Comparison of ENCODE assay signal across 8 cellular contexts in genomic region chr16:67431077-67431804, GRCh38. TPM values are rescaled to one million over a fixed set of nuclear protein-coding genes. Genes with fewer than 3 reads are reported as not detected.
A peak's percentile ranks its signal among the peaks of the same experiment; 100 is the strongest.
DNase-seq lines count a peak whose midpoint lies in the region; ATAC-seq and TF ChIP-seq lines count a peak whose summit lies in the region.

Gene HSD11B2 (plus strand): TSS chr16:67431121. CDS start chr16:67431249, 128 bp downstream.

- H3K4me3 ChIP-seq in lower leg skin (ENCODE audit: low read depth, poor library complexity, severe bottlenecking): peak within 1 kb of the TSS; percentile 20
- H3K4me3 ChIP-seq in stomach: peak within 1 kb of the TSS; percentile 50 to 63 (median 53)

- peaks cover 5% of the 10 kb centered on the region for H3K4me1 Mint-ChIP-seq in T-helper 2 cell treated with Interferon-gamma antibody and Interleukin-4, amounts not matched to agents 5 μg/mL and 100 μg/mL, for 36 hours (ENCODE audit: low read depth)
- H3K4me1 Mint-ChIP-seq in dendritic cell treated with granulocyte-macrophage colony-stimulating factor and Interleukin-4, amounts not matched to agents 40 ng/mL and 50 ng/mL, for 4 days (ENCODE audit: low read depth): peaks cover 52% of the 10 kb centered on the region

- H3K27ac Mint-ChIP-seq in T-helper 2 cell treated with Interferon-gamma antibody and Interleukin-4, amounts not matched to agents 5 μg/mL and 100 μg/mL, for 36 hours: no peak within 1 kb of the TSS
- H3K27ac Mint-ChIP-seq in dendritic cell treated with granulocyte-macrophage colony-stimulating factor and Interleukin-4, amounts not matched to agents 40 ng/mL and 50 ng/mL, for 4 days: peak within 1 kb of the TSS; percentile 62

- no peaks in the 10 kb centered on the region for H3K9me3 ChIP-seq in stomach

- H3K36me3 ChIP-seq in stomach: peaks cover 2 to 10% (median 8%) of the 10 kb centered on the region in 4 donors

- CTCF ChIA-PET in HEK293T (lab: Yijun Ruan, JAX): interaction anchor here (1.0 to 2.0 kb wide), 2 partner anchors 35 to 49 kb away, joined by 3 to 9 read pairs; partner anchors contain the start of gene ATP6V0D1

- H3K27ac ChIP-seq in C4-2B (peak within 1 kb of the TSS; percentile 94), stomach (peak within 1 kb of the TSS; percentile 70 to 86 (median 82))

- peaks cover 22 to 49% (median 43%) of the 10 kb centered on the region in 4 donors for H3K4me1 ChIP-seq in stomach

- peaks cover 47% of the 10 kb centered on the region for H3K27me3 Mint-ChIP-seq in T-helper 2 cell treated with Interferon-gamma antibody and Interleukin-4, amounts not matched to agents 5 μg/mL and 100 μg/mL, for 36 hours (ENCODE audit: low read depth)
- H3K27me3 Mint-ChIP-seq in dendritic cell treated with granulocyte-macrophage colony-stimulating factor and Interleukin-4, amounts not matched to agents 40 ng/mL and 50 ng/mL, for 4 days: peaks cover 67% of the 10 kb centered on the region

- TF ChIP-seq POLR2A in lower leg skin (IDR thresholded peaks at IDR 0.05): no peak
- no peak for TF ChIP-seq POLR2A in stomach (IDR thresholded peaks at IDR 0.05)

- no peak for TF ChIP-seq EP300 in stomach (IDR thresholded peaks at IDR 0.05)

- intact Hi-C loops in dendritic cell treated with granulocyte-macrophage colony-stimulating factor and Interleukin-4, amounts not matched to agents 40 ng/mL and 50 ng/mL, for 4 days (cut with micrococcal nuclease): no loop called here
- intact Hi-C loops in lower leg skin (cut with DNase I; ENCODE audit: low total_unique reads) (no loop called here), stomach (cut with DNase I; ENCODE audit: low total_unique reads) (no loop called here)

- H3K9me3 Mint-ChIP-seq in T-helper 2 cell treated with Interferon-gamma antibody and Interleukin-4, amounts not matched to agents 5 μg/mL and 100 μg/mL, for 36 hours: no peaks in the 10 kb centered on the region
- H3K9me3 Mint-ChIP-seq in dendritic cell treated with granulocyte-macrophage colony-stimulating factor and Interleukin-4, amounts not matched to agents 40 ng/mL and 50 ng/mL, for 4 days: no peaks in the 10 kb centered on the region

- peak within 1 kb of the TSS; percentile 81 for H3K4me3 Mint-ChIP-seq in T-helper 2 cell treated with Interferon-gamma antibody and Interleukin-4, amounts not matched to agents 5 μg/mL and 100 μg/mL, for 36 hours
- H3K4me3 Mint-ChIP-seq in dendritic cell treated with granulocyte-macrophage colony-stimulating factor and Interleukin-4, amounts not matched to agents 40 ng/mL and 50 ng/mL, for 4 days: peak within 1 kb of the TSS; percentile 76

- 2 to 6% methylated on average over 8 to 41 of the region's 79 CpGs for WGBS in lower leg skin, 2 donors
- 1 to 4% (median 1%) methylated on average over 14 to 78 of the region's 79 CpGs for WGBS in stomach, 5 donors

- H3K27me3 ChIP-seq in stomach: peaks cover 0 to 44% (median 0%) of the 10 kb centered on the region in 3 donors

- TF ChIP-seq CTCF in C4-2B (conservative IDR thresholded peaks at IDR 0.05) (no peak; the same call in 1 of the 2 replicates), lower leg skin (IDR thresholded peaks at IDR 0.05) (no peak), stomach (IDR thresholded peaks at IDR 0.05) (no peak)

- DNase-seq in HEK293T (ENCODE audit: extremely low spot score): peak; percentile 65
- DNase-seq in T-helper 2 cell treated with Interferon-gamma antibody and Interleukin-4, amounts not matched to agents 5 μg/mL and 100 μg/mL, for 36 hours (ENCODE audit: low spot score): peak; percentile 30
- peak in 1 of 2 donors; percentile 91 for DNase-seq in lower leg skin (ENCODE audit: low spot score in 2 of 2)
- DNase-seq in stomach: peak; percentile 71

- POLR2A ChIA-PET in HEK293T (lab: Yijun Ruan, JAX): interaction anchor here (0.6 to 1.6 kb wide), 3 partner anchors 10 to 32 kb away, joined by 3 to 4 read pairs (median 3); no protein-coding TSS in a partner anchor

- ATAC-seq in HG03280 (IDR thresholded peaks at IDR 0.05; ENCODE audit: unreplicated experiment): no peak
- no peak for ATAC-seq in HG03565 (IDR thresholded peaks at IDR 0.05; ENCODE audit: unreplicated experiment)

- H3K36me3 Mint-ChIP-seq in T-helper 2 cell treated with Interferon-gamma antibody and Interleukin-4, amounts not matched to agents 5 μg/mL and 100 μg/mL, for 36 hours (ENCODE audit: low read depth): no peaks in the 10 kb centered on the region
- H3K36me3 Mint-ChIP-seq in dendritic cell treated with granulocyte-macrophage colony-stimulating factor and Interleukin-4, amounts not matched to agents 40 ng/mL and 50 ng/mL, for 4 days (ENCODE audit: low read depth): peaks cover 32% of the 10 kb centered on the region

TF ChIP-seq in HEK293T, 16 proteins besides CTCF, POLR2A, EP300 and RAD21:
- TF ChIP-seq NFRKB (IDR thresholded peaks at IDR 0.05): no peak
- no peak for TF ChIP-seq PKNOX1 (IDR thresholded peaks at IDR 0.05)
- no peak for TF ChIP-seq HDGF (IDR thresholded peaks at IDR 0.05; ENCODE audit: borderline replicate concordance)
- no peak for TF ChIP-seq LEF1 (IDR thresholded peaks at IDR 0.05; ENCODE audit: borderline replicate concordance)
- no peak for TF ChIP-seq ELF4 (IDR thresholded peaks at IDR 0.05)
- TF ChIP-seq ZNF384 (IDR thresholded peaks at IDR 0.05): no peak
- TF ChIP-seq ARNT (IDR thresholded peaks at IDR 0.05): no peak
- no peak for TF ChIP-seq BHLHE40 (IDR thresholded peaks at IDR 0.05; ENCODE audit: borderline replicate concordance)
- no peak for TF ChIP-seq FOXK2 (IDR thresholded peaks at IDR 0.05)
- no peak for TF ChIP-seq SUZ12 (IDR thresholded peaks at IDR 0.05)
- TF ChIP-seq CTBP1 (IDR thresholded peaks at IDR 0.05; ENCODE audit: borderline replicate concordance): no peak
- TF ChIP-seq L3MBTL2 (conservative IDR thresholded peaks at IDR 0.05): no peak
- TF ChIP-seq TARDBP (IDR thresholded peaks at IDR 0.05): no peak
- no peak for TF ChIP-seq FOXM1 (IDR thresholded peaks at IDR 0.05; ENCODE audit: borderline replicate concordance)
- TF ChIP-seq FOXA1 (IDR thresholded peaks at IDR 0.05): no peak
- no peak for TF ChIP-seq SP1 (IDR thresholded peaks at IDR 0.05)

RNA-seq across cellular contexts. Expression of gene HSD11B2, which starts in this region (rescaled TPM):
- 100 to 1,000 TPM in 1 of 4 donors, 10 to 100 TPM in 3; 63.2 to 121 (median 80.8) TPM for total RNA-seq in lower leg skin
- total RNA-seq in stomach: 100 to 1,000 TPM in 1 of 5 donors, 10 to 100 TPM in 1, 1 to 10 TPM in 1, under 1 TPM in 1, not detected in 1; 0.89 to 837 (median 9.6) TPM
- 10 to 100 TPM in 1 of 3 donors, 1 to 10 TPM in 2; 1.5 to 16.7 (median 2.9) TPM for polyA plus RNA-seq in stomach
